ENCODE assay signal across 3 cellular contexts in the genomic region with DNA sequence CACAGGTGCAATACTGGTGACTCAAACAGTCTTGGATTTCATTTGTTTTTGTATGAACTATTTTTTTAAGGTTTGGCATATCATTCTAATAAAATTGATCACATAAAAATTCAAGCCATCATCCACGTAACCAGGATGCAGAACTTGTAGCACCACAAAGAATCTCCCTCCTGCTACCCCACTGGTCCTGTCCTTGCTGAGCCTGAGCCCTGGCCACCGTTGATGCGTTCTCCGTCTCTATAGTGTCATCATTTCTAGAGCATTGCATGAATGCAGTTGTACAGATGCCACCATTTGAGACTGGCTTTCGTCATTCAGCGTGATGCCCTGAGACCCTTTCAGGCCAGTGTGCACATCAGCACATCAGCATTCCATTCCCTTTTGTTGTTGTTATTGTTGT.
"Had no signal": no experiment of that assay in that cellular context is flagged by ENCODE, and none has a peak within 500 bp of the region (broad histone marks: within the 10 kb centered on the region; RNA-seq: fewer than 3 reads in every experiment).

No MANE protein-coding gene starts in this region.

- ATAC-seq: GM12878 had no signal

- DNase-seq: GDM1, GF-D8 had no signal

- H3K4me3 ChIP-seq: GM12878 had no signal
